ENCODE assay signal across 1 cellular context in the genomic region with DNA sequence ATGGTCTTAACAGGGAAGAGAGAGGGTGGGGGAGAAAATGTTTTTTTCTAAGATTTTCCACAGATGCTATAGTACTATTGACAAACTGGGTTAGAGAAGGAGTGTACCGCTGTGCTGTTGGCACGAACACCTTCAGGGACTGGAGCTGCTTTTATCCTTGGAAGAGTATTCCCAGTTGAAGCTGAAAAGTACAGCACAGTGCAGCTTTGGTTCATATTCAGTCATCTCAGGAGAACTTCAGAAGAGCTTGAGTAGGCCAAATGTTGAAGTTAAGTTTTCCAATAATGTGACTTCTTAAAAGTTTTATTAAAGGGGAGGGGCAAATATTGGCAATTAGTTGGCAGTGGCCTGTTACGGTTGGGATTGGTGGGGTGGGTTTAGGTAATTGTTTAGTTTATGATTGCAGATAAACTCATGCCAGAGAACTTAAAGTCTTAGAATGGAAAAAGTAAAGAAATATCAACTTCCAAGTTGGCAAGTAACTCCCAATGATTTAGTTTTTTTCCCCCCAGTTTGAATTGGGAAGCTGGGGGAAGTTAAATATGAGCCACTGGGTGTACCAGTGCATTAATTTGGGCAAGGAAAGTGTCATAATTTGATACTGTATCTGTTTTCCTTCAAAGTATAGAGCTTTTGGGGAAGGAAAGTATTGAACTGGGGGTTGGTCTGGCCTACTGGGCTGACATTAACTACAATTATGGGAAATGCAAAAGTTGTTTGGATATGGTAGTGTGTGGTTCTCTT.
TF ChIP-seq lines count a peak whose summit lies in the region.

No MANE protein-coding gene starts in this region.

TF ChIP-seq in SK-N-SH treated with all-trans-retinoic acid at 6 μM for 48 hours, 23 proteins besides CTCF, POLR2A, EP300 and RAD21 (continued from another document):
- TF ChIP-seq, protein P1, sequence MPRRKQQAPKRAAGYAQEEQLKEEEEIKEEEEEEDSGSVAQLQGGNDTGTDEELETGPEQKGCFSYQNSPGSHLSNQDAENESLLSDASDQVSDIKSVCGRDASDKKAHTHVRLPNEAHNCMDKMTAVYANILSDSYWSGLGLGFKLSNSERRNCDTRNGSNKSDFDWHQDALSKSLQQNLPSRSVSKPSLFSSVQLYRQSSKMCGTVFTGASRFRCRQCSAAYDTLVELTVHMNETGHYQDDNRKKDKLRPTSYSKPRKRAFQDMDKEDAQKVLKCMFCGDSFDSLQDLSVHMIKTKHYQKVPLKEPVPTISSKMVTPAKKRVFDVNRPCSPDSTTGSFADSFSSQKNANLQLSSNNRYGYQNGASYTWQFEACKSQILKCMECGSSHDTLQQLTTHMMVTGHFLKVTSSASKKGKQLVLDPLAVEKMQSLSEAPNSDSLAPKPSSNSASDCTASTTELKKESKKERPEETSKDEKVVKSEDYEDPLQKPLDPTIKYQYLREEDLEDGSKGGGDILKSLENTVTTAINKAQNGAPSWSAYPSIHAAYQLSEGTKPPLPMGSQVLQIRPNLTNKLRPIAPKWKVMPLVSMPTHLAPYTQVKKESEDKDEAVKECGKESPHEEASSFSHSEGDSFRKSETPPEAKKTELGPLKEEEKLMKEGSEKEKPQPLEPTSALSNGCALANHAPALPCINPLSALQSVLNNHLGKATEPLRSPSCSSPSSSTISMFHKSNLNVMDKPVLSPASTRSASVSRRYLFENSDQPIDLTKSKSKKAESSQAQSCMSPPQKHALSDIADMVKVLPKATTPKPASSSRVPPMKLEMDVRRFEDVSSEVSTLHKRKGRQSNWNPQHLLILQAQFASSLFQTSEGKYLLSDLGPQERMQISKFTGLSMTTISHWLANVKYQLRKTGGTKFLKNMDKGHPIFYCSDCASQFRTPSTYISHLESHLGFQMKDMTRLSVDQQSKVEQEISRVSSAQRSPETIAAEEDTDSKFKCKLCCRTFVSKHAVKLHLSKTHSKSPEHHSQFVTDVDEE (CRISPR knock-in tag; IDR thresholded peaks at IDR 0.05) = no peak
- TF ChIP-seq ISL1 (CRISPR knock-in tag; IDR thresholded peaks at IDR 0.05) = no peak; the same call in 1 of the 2 replicates
- TF ChIP-seq CSDC2 (CRISPR knock-in tag; IDR thresholded peaks at IDR 0.05) = 0 out of 2 replicates have a peak, but pooled peaks have one; percentile 34
- peak; percentile 33 for TF ChIP-seq ZFP30 (CRISPR knock-in tag; IDR thresholded peaks at IDR 0.05)
- 0 out of 2 replicates have a peak, but pooled peaks have one; percentile 13 for TF ChIP-seq ZNF565 (CRISPR knock-in tag; conservative IDR thresholded peaks at IDR 0.05; ENCODE audit: low read depth)
